Comparison of ENCODE assay signal across 21 cellular contexts in genomic region chr6:42349753-42350573, GRCh38.
DNase-seq lines count a peak whose midpoint lies in the region; ATAC-seq and TF ChIP-seq lines count a peak whose summit lies in the region.
"Had no signal": no experiment of that assay in that cellular context is flagged by ENCODE, and none has a peak within 500 bp of the region (broad histone marks: within the 10 kb centered on the region; RNA-seq: fewer than 3 reads in every experiment).

No MANE protein-coding gene starts in this region.

- no peak overlapping the region for H2AFZ ChIP-seq in PC-9

- H3K27me3 ChIP-seq in PC-9 (ENCODE audit: insufficient read depth, low read depth), result no peaks in the 10 kb centered on the region
- H3K27me3 ChIP-seq: brain microvascular endothelial cell, transverse colon had no signal

- H3K4me1 ChIP-seq in PC-9 (replicated peaks; ENCODE audit: insufficient read depth), result peaks cover 12% of the 10 kb centered on the region
- H3K4me1 ChIP-seq: transverse colon had no signal

- no TSS peak for BruUV-seq in PC-9 (replicated peaks; lab: Mats Ljungman, UMichigan)

- H3K9me2 ChIP-seq in PC-9 (ENCODE audit: insufficient read depth), result no peaks in the 10 kb centered on the region

- DNase-seq in AG20443 (ENCODE audit: low spot score) (peak; percentile 74), EL (peak; percentile 86), PC-9 (no peak), fibroblast of mammary gland (ENCODE audit: low read depth) (peak; percentile 59), NCI-H345 (lab: John Stamatoyannopoulos, UW) (no peak), DMS153 treated with DMSO at 0.1 percent for 48 hours (lab: John Stamatoyannopoulos, UW; ENCODE audit: unreplicated experiment) (no peak)
- DNase-seq: activated CD4-positive, alpha-beta T cell treated with anti-CD3 and anti-CD28 coated beads, Interleukin-2, amount 50 U/mL, for 48 hours; activated naive CD8-positive, alpha-beta T cell treated with anti-CD3 and anti-CD28 coated beads for 36 hours; brain microvascular endothelial cell; foreskin melanocyte; kidney glomerular epithelial cell; NCI-H2081; NCI-H510A treated with DMSO at 0.1 percent for 48 hours; nephron progenitor cell; stimulated activated CD4-positive, alpha-beta T cell treated with anti-CD3 and anti-CD28 coated beads, Interleukin-2, amount 100 ng/mL, for 48 hours; stimulated activated naive CD8-positive, alpha-beta T cell treated with anti-CD3 and anti-CD28 coated beads, Interleukin-15, amount 100 ng/mL, for 72 hours; T-cell; transverse colon had no signal

- POLR2A ChIA-PET in PC-9 (lab: Charles Lee; ENCODE audit: unreplicated experiment), result no interaction called here

- H4K20me1 ChIP-seq in PC-9 (ENCODE audit: insufficient read depth), result no peaks in the 10 kb centered on the region

- H3K27ac ChIP-seq in PC-9, result no peak overlapping the region
- H3K27ac ChIP-seq: brain microvascular endothelial cell, C4-2B, KMS-11, transverse colon had no signal

- no peak for ATAC-seq in HG02870 (IDR thresholded peaks at IDR 0.05; ENCODE audit: unreplicated experiment)
- ATAC-seq: stimulated activated naive CD8-positive, alpha-beta T cell treated with anti-CD3 and anti-CD28 coated beads, Interleukin-15, amount 100 ng/mL, for 72 hours; T-cell had no signal

- H3K36me3 ChIP-seq in PC-9 (ENCODE audit: low read depth), result no peaks in the 10 kb centered on the region
- H3K36me3 ChIP-seq: brain microvascular endothelial cell, transverse colon had no signal

- peak overlapping the region; percentile 41 for H3K4me2 ChIP-seq in PC-9
- H3K4me2 ChIP-seq: KMS-11 had no signal

- no peak overlapping the region for H3K4me3 ChIP-seq in PC-9
- H3K4me3 ChIP-seq in fibroblast of mammary gland (ENCODE audit: control insufficient read depth, low read depth, low read length), result no peak overlapping the region
- H3K4me3 ChIP-seq: transverse colon had no signal

- H3F3A ChIP-seq in PC-9 (ENCODE audit: insufficient read depth, low read depth), result no peaks in the 10 kb centered on the region; the same call in 1 of the 2 replicates

- CTCF ChIA-PET in PC-9 (lab: Charles Lee), result no interaction called here

- TF ChIP-seq CTCF in PC-9 (conservative IDR thresholded peaks at IDR 0.05), result no peak
- no peak for TF ChIP-seq CTCF in fibroblast of mammary gland (conservative IDR thresholded peaks at IDR 0.05; ENCODE audit: control insufficient read depth, insufficient read depth, low read depth, low read length)

- no peaks in the 10 kb centered on the region for H3K9me3 ChIP-seq in PC-9 (ENCODE audit: insufficient read depth, low read depth)
- H3K9me3 ChIP-seq: transverse colon had no signal

- H3K79me2 ChIP-seq in PC-9 (ENCODE audit: low read depth), result no peaks in the 10 kb centered on the region

- intact Hi-C loops in PC-9 (cut with micrococcal nuclease; ENCODE audit: unreplicated experiment), result no loop called here

Comparison
In these comparisons a context has a peak if more than half of its experiments do, and no peak if none do; other contexts are left out.
1. DNase-seq: peak in AG20443 (single experiment), EL (single experiment) and fibroblast of mammary gland (single experiment); none in PC-9 (0 of 2), NCI-H345 (single experiment) and DMS153 treated with DMSO at 0.1 percent for 48 hours (single experiment).